ENCODE assay signal across 16 cellular contexts in the genomic region with DNA sequence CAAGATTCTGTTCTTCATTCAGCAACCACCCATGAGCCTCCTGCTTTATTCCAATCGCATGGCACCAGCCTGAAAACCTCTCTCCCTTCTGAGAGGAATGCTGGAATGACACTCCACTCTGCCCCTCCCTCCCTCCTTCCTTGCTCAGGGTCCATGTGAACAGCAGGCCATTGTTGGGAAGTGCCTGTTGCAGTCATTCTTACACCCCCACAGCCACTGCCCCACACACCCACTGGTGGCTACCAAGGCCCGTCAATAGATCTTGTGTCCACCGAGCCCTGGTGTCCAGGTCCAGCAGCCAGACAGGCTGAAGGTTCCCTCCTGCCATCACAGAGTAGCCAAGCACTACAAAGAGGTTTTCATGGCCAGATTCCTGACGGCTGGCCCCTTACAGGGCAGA. TPM values are rescaled to one million over a fixed set of nuclear protein-coding genes. Genes with fewer than 3 reads are reported as not detected.
DNase-seq lines count a peak whose midpoint lies in the region; ATAC-seq and TF ChIP-seq lines count a peak whose summit lies in the region.
"Had no signal": no experiment of that assay in that cellular context is flagged by ENCODE, and none has a peak within 500 bp of the region (broad histone marks: within the 10 kb centered on the region; RNA-seq: fewer than 3 reads in every experiment).

No MANE protein-coding gene starts in this region.

- H3K9me3 Mint-ChIP-seq in Caco-2 (ENCODE audit: unreplicated experiment) = no peaks in the 10 kb centered on the region
- peaks cover 6% of the 10 kb centered on the region for H3K9me3 Mint-ChIP-seq in glutamatergic neuron (ENCODE audit: unreplicated experiment)
- H3K9me3 Mint-ChIP-seq in activated CD4-positive, alpha-beta memory T cell treated with anti-CD3 and anti-CD28 coated beads for 36 hours = no peaks in the 10 kb centered on the region
- H3K9me3 Mint-ChIP-seq: CD4-positive, alpha-beta T cell; HFFc6 had no signal

- BruUV-seq in Caco-2 (replicated peaks; lab: Mats Ljungman, UMichigan) = TSS peak; percentile 8

- H3K4me3 ChIP-seq in Caco-2 (ENCODE audit: low read depth, low read length) = no peak overlapping the region
- H3K4me3 ChIP-seq: GM12878 had no signal

- H3K4me1 Mint-ChIP-seq in Caco-2 (ENCODE audit: low read depth, unreplicated experiment) (no peaks in the 10 kb centered on the region), glutamatergic neuron (ENCODE audit: low read depth, unreplicated experiment) (peaks cover 13% of the 10 kb centered on the region)
- peaks cover 10% of the 10 kb centered on the region for H3K4me1 Mint-ChIP-seq in activated CD4-positive, alpha-beta memory T cell treated with anti-CD3 and anti-CD28 coated beads for 36 hours (ENCODE audit: low read depth)

- no peaks in the 10 kb centered on the region for H3K27me3 Mint-ChIP-seq in Caco-2 (ENCODE audit: insufficient read depth, unreplicated experiment)
- peaks cover 6% of the 10 kb centered on the region for H3K27me3 Mint-ChIP-seq in glutamatergic neuron (ENCODE audit: unreplicated experiment)
- no peaks in the 10 kb centered on the region for H3K27me3 Mint-ChIP-seq in activated CD4-positive, alpha-beta memory T cell treated with anti-CD3 and anti-CD28 coated beads for 36 hours
- H3K27me3 Mint-ChIP-seq: CD4-positive, alpha-beta T cell had no signal

- peaks cover 10% of the 10 kb centered on the region for H3K36me3 ChIP-seq in Caco-2 (ENCODE audit: control insufficient read depth, insufficient read depth, low read length)

- H3K27ac ChIP-seq in RWPE1 = 0 out of 2 replicates have a peak overlapping the region, but pooled peaks have one; percentile 0

- H3K36me3 Mint-ChIP-seq in Caco-2 (ENCODE audit: insufficient read depth, unreplicated experiment) (peaks cover 53% of the 10 kb centered on the region), glutamatergic neuron (ENCODE audit: unreplicated experiment) (peaks cover 17% of the 10 kb centered on the region)
- peaks cover 34% of the 10 kb centered on the region for H3K36me3 Mint-ChIP-seq in activated CD4-positive, alpha-beta memory T cell treated with anti-CD3 and anti-CD28 coated beads for 36 hours

- POLR2A ChIA-PET in Caco-2 (lab: Charles Lee) (no interaction called here), RWPE1 (lab: Yijun Ruan, JAX; ENCODE audit: low non-redundant PET) (no interaction called here)
- POLR2A ChIA-PET in activated CD4-positive, alpha-beta memory T cell treated with anti-CD3 and anti-CD28 coated beads for 36 hours (lab: Charles Lee) = no interaction called here

- H3K27me3 ChIP-seq in Caco-2 (replicated peaks; ENCODE audit: control insufficient read depth, insufficient read depth, low read length) = no peaks in the 10 kb centered on the region
- H3K27me3 ChIP-seq: BE2C had no signal

- no peaks in the 10 kb centered on the region for H3K4me1 ChIP-seq in Caco-2
- H3K4me1 ChIP-seq: BE2C had no signal

- CTCF ChIA-PET in Caco-2 (lab: Charles Lee) = interaction anchor here (0.6 kb wide), 1 partner anchor 92 kb away, joined by 4 read pairs; no protein-coding TSS in a partner anchor
- CTCF ChIA-PET in RWPE1 (lab: Yijun Ruan, JAX) = no interaction called here
- CTCF ChIA-PET in activated CD4-positive, alpha-beta memory T cell treated with anti-CD3 and anti-CD28 coated beads for 36 hours (lab: Charles Lee) = interaction anchor here (2.4 kb wide), 1 partner anchor 98 kb away, joined by 8 read pairs; no protein-coding TSS in a partner anchor

- intact Hi-C loops in Caco-2 (cut with micrococcal nuclease; ENCODE audit: unreplicated experiment) = no loop called here
- intact Hi-C loops in sciatic nerve (cut with DNase I) = no loop called here
- intact Hi-C loops in activated CD4-positive, alpha-beta memory T cell treated with anti-CD3 and anti-CD28 coated beads for 36 hours (cut with micrococcal nuclease) = no loop called here

- TF ChIP-seq CTCF in Caco-2 (IDR thresholded peaks at IDR 0.05; ENCODE audit: insufficient read depth in 1 of 2, low read depth in 1 of 2, low read length in 1 of 2, severe bottlenecking in 1 of 2, unreplicated experiment in 1 of 2) (no peak), RWPE1 (conservative IDR thresholded peaks at IDR 0.05; ENCODE audit: low read depth) (no peak), glutamatergic neuron (IDR thresholded peaks at IDR 0.05; ENCODE audit: partially characterized antibody, unreplicated experiment) (no peak)

- H3K9me3 ChIP-seq in Caco-2 = no peaks in the 10 kb centered on the region
- H3K9me3 ChIP-seq: BE2C had no signal

- H3K27ac Mint-ChIP-seq in Caco-2 (ENCODE audit: unreplicated experiment) (no peak overlapping the region), glutamatergic neuron (ENCODE audit: unreplicated experiment) (no peak overlapping the region)
- no peak overlapping the region for H3K27ac Mint-ChIP-seq in activated CD4-positive, alpha-beta memory T cell treated with anti-CD3 and anti-CD28 coated beads for 36 hours
- H3K27ac Mint-ChIP-seq: CD4-positive, alpha-beta T cell; HFFc6 had no signal

- no peak for DNase-seq in Caco-2
- no peak for DNase-seq in RWPE1 (ENCODE audit: low spot score)
- peak; percentile 15 for DNase-seq in glutamatergic neuron
- DNase-seq in sciatic nerve (ENCODE audit: low spot score) = no peak
- DNase-seq in stimulated activated CD4-positive, alpha-beta T cell treated with anti-CD3 and anti-CD28 coated beads, Interleukin-4, amount 100 ng/mL, for 24 hours = no peak
- no peak for DNase-seq in GDM1 (lab: John Stamatoyannopoulos, UW)
- DNase-seq in activated CD4-positive, alpha-beta memory T cell treated with anti-CD3 and anti-CD28 coated beads for 36 hours = no peak
- DNase-seq: ACHN; BE2C; CD4-positive, alpha-beta T cell; DMS79 treated with DMSO at 0.1 percent for 48 hours; GOT3; H7; HFFc6 had no signal

- H3K4me3 Mint-ChIP-seq in Caco-2 (ENCODE audit: unreplicated experiment) = no peak overlapping the region
- H3K4me3 Mint-ChIP-seq in glutamatergic neuron (ENCODE audit: unreplicated experiment) = no peak overlapping the region
- no peak overlapping the region for H3K4me3 Mint-ChIP-seq in activated CD4-positive, alpha-beta memory T cell treated with anti-CD3 and anti-CD28 coated beads for 36 hours
- H3K4me3 Mint-ChIP-seq: CD4-positive, alpha-beta T cell; HFFc6 had no signal

- peak; percentile 71 for ATAC-seq in sciatic nerve
- ATAC-seq: GM12878, HCT116 had no signal

RNA-seq across cellular contexts. Expression of a gene that starts 6.5 kb away (rescaled TPM):
- total RNA-seq in Caco-2 (2022) = 55.7 and 56.8 TPM in 2 replicates
- 69.5 TPM for total RNA-seq in glutamatergic neuron (ENCODE audit: unreplicated experiment)
- total RNA-seq in sciatic nerve = 18.5 TPM
- total RNA-seq in activated CD4-positive, alpha-beta memory T cell treated with anti-CD3 and anti-CD28 coated beads for 36 hours = 10 to 100 TPM; 12.1 to 13.2 TPM

RNA-seq across cellular contexts. Expression of a gene that starts 22.6 kb away (rescaled TPM):
- total RNA-seq in Caco-2 (2022) (not detected in 2 replicates), glutamatergic neuron (ENCODE audit: unreplicated experiment) (284 TPM), sciatic nerve (not detected)
- not detected for total RNA-seq in activated CD4-positive, alpha-beta memory T cell treated with anti-CD3 and anti-CD28 coated beads for 36 hours
- total RNA-seq: CD4-positive, alpha-beta T cell; GM12878; HFFc6 had no signal

Comparison
In these comparisons a context has a peak if more than half of its experiments do, and no peak if none do; other contexts are left out.
1. RNA of a gene that starts 22.6 kb away (total RNA-seq): 284 TPM in glutamatergic neuron (single experiment); not detected in Caco-2, not detected in sciatic nerve (single experiment) and not detected in activated CD4-positive, alpha-beta memory T cell treated with anti-CD3 and anti-CD28 coated beads for 36 hours; every median in the first group is over 100 times any median in the second.